Comparison of ENCODE assay signal across 1 cellular context in the genomic region with DNA sequence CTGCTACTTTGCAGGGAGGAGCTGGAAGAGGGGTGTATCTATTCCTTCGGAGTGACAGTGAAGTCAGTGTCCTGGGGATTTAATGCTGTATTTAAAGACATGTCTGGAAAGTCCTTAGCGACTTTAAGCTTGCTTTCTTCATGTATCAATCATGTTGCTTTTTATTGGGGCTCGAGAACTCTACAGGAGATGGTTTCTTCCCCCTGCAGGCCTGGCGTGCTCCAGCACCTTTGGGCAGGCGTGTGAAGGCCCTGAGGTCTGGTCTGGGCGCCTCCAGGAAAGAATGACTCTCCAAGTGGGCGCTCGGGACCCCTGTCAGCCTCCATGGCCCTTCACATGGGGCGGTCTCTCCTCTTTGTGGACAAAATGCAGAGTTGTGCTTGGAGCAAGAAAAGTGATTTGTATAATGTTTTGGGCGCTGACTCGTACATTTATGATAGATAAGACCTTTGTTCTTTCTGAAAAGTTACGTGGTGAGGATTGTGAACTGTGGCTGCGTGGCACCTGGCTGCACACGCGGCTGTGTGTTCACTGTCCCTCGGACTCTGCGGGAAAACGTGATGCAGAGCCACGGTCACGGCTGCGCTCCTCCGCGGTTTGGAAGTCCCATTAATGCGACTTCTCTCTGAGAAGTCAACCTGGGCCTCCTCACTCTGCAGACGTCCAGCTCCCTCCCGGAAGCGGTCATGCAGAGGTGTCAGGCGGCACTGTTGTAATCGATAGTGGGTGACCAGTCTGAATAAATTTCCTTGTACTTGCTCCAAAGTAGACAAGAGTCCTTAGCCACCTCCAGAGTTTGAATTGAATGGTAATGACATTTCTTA.
TF ChIP-seq lines count a peak whose summit lies in the region.

No MANE protein-coding gene starts in this region.

TF ChIP-seq in SK-N-SH, 30 proteins besides CTCF, POLR2A, EP300 and RAD21 (continued from another document):
- no peak for TF ChIP-seq REST (IDR thresholded peaks at IDR 0.05; ENCODE audit: low read depth, low read length)
- TF ChIP-seq, protein P1, sequence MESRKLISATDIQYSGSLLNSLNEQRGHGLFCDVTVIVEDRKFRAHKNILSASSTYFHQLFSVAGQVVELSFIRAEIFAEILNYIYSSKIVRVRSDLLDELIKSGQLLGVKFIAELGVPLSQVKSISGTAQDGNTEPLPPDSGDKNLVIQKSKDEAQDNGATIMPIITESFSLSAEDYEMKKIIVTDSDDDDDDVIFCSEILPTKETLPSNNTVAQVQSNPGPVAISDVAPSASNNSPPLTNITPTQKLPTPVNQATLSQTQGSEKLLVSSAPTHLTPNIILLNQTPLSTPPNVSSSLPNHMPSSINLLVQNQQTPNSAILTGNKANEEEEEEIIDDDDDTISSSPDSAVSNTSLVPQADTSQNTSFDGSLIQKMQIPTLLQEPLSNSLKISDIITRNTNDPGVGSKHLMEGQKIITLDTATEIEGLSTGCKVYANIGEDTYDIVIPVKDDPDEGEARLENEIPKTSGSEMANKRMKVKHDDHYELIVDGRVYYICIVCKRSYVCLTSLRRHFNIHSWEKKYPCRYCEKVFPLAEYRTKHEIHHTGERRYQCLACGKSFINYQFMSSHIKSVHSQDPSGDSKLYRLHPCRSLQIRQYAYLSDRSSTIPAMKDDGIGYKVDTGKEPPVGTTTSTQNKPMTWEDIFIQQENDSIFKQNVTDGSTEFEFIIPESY (IDR thresholded peaks at IDR 0.05; ENCODE audit: borderline replicate concordance, low read depth), result no peak
- TF ChIP-seq FOXM1 (IDR thresholded peaks at IDR 0.05; ENCODE audit: low read depth), result no peak
- TF ChIP-seq, protein P2, sequence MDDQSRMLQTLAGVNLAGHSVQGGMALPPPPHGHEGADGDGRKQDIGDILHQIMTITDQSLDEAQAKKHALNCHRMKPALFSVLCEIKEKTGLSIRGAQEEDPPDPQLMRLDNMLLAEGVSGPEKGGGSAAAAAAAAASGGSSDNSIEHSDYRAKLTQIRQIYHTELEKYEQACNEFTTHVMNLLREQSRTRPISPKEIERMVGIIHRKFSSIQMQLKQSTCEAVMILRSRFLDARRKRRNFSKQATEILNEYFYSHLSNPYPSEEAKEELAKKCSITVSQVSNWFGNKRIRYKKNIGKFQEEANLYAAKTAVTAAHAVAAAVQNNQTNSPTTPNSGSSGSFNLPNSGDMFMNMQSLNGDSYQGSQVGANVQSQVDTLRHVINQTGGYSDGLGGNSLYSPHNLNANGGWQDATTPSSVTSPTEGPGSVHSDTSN (IDR thresholded peaks at IDR 0.05), result no peak
- no peak for TF ChIP-seq RCOR1 (IDR thresholded peaks at IDR 0.05; ENCODE audit: low read length)
